Comparison of ENCODE assay signal across 15 cellular contexts in the genomic region with DNA sequence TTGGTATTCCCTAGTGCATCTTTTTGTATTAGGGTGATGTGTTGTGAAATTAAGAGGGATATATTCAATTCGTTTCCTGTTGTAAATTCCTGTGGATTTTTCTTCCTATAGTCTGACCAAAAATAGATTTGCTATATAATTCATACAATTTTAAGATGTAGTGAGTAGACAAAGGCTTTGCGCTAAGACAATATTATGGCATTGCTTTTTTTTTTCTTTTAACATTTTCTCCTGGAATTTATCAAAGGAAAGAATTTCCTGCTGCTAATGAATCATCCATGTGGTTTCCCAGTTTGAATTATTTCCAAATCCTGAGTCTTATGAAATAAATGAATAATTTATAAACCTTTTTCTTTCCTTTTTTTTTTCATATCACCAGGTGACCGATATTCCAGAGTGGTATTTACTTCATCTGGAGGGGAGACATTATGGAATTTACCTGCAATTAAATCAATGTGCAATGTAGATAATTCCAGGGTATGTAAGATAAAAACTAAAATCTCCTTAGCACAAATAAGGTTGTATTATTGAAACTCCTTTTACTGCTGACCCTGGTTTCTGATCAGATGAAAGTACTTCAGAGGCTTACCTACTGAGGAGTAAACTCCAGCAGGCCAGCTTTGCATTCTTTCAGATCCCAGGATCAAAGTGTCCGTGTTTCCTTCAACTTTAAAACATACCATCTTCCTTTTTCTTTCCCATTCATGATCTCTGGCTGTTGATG.
A peak's percentile ranks its signal among the peaks of the same experiment; 100 is the strongest.
DNase-seq lines count a peak whose midpoint lies in the region; ATAC-seq, FAIRE-seq and TF ChIP-seq lines count a peak whose summit lies in the region.
"Had no signal": no experiment of that assay in that cellular context is flagged by ENCODE, and none has a peak within 500 bp of the region (broad histone marks: within the 10 kb centered on the region; RNA-seq: fewer than 3 reads in every experiment).

No MANE protein-coding gene starts in this region.

- H3K4me1 ChIP-seq in A673 (ENCODE audit: insufficient read depth, low read length, poor library complexity, severe bottlenecking): peaks cover 37% of the 10 kb centered on the region

- no peaks in the 10 kb centered on the region for H3K36me3 ChIP-seq in A673 (ENCODE audit: insufficient read depth, low read length, poor library complexity, severe bottlenecking)
- H3K36me3 ChIP-seq: thoracic aorta had no signal

- POLR2A ChIA-PET in A673 (lab: Charles Lee; ENCODE audit: low non-redundant PET): no interaction called here

- no peak for ATAC-seq in HG03196 (IDR thresholded peaks at IDR 0.05; ENCODE audit: unreplicated experiment)

- CTCF ChIA-PET in A673 (lab: Charles Lee): no interaction called here

- H3K9me3 Mint-ChIP-seq in HFFc6: no peaks in the 10 kb centered on the region
- H3K9me3 Mint-ChIP-seq: dendritic cell treated with granulocyte-macrophage colony-stimulating factor and Interleukin-4, amounts not matched to agents 40 ng/mL and 50 ng/mL, for 4 days had no signal

- peak overlapping the region; percentile 14 for H3K27ac ChIP-seq in A673 (ENCODE audit: low read depth, low read length, poor library complexity, severe bottlenecking)
- H3K27ac ChIP-seq: thoracic aorta had no signal

- H3K36me3 Mint-ChIP-seq in HFFc6 (ENCODE audit: low read depth): peaks cover 7% of the 10 kb centered on the region; the same call in 1 of the 2 replicates

- in situ Hi-C loops in astrocyte of the spinal cord (cut with HindIII; ENCODE audit: low sequenced_read_pairs): no loop called here

- H3K4me3 ChIP-seq in A673 (ENCODE audit: low read depth, low read length, poor library complexity, severe bottlenecking) (no peak overlapping the region), astrocyte of the spinal cord (ENCODE audit: low read depth, low read length) (no peak overlapping the region)
- H3K4me3 ChIP-seq: thoracic aorta had no signal

- FAIRE-seq in D721Med (lab: Jason Lieb, UNC): no peak

- H3K27me3 Mint-ChIP-seq in HFFc6 (ENCODE audit: insufficient read depth): no peaks in the 10 kb centered on the region
- H3K27me3 Mint-ChIP-seq: dendritic cell treated with granulocyte-macrophage colony-stimulating factor and Interleukin-4, amounts not matched to agents 40 ng/mL and 50 ng/mL, for 4 days had no signal

- peak overlapping the region; percentile 40; the same call in 1 of the 2 replicates for H3K27ac Mint-ChIP-seq in HFFc6
- H3K27ac Mint-ChIP-seq: dendritic cell treated with granulocyte-macrophage colony-stimulating factor and Interleukin-4, amounts not matched to agents 40 ng/mL and 50 ng/mL, for 4 days had no signal

- no peaks in the 10 kb centered on the region for H3K27me3 ChIP-seq in A673 (replicated peaks; ENCODE audit: insufficient read depth, low read depth, low read length, poor library complexity)

- intact Hi-C loops in A673 (cut with micrococcal nuclease; ENCODE audit: unreplicated experiment): no loop called here

- no peaks in the 10 kb centered on the region for H3K9me3 ChIP-seq in A673 (ENCODE audit: low read depth, low read length, poor library complexity, severe bottlenecking)
- H3K9me3 ChIP-seq: thoracic aorta had no signal

- DNase-seq in A673 (ENCODE audit: low spot score) (peak; percentile 72), HFFc6 (peak; percentile 61), astrocyte of the spinal cord (ENCODE audit: low read depth, low spot score) (peak; percentile 75), kidney glomerular epithelial cell (lab: John Stamatoyannopoulos, UW) (peak; percentile 75), GDM1 (lab: John Stamatoyannopoulos, UW) (no peak), NCI-H1930 (lab: John Stamatoyannopoulos, UW) (no peak), D721Med (ENCODE audit: insufficient read length, low spot score) (no peak)
- DNase-seq: activated CD4-positive, alpha-beta T cell treated with anti-CD3 and anti-CD28 coated beads for 1 hour; activated effector memory CD4-positive, alpha-beta T cell treated with anti-CD3 and anti-CD28 coated beads, Interleukin-2, amount 50 U/mL, for 16 hours; C1 segment of cervical spinal cord; KBM-7; NCI-H2171 treated with DMSO at 0.1 percent for 48 hours had no signal

- BruUV-seq in A673 (replicated peaks; lab: Mats Ljungman, UMichigan): no TSS peak

- H3K4me1 Mint-ChIP-seq in HFFc6 (ENCODE audit: low read depth): peaks cover 31% of the 10 kb centered on the region

- H3K4me3 Mint-ChIP-seq in HFFc6: peak overlapping the region; percentile 27
- H3K4me3 Mint-ChIP-seq: dendritic cell treated with granulocyte-macrophage colony-stimulating factor and Interleukin-4, amounts not matched to agents 40 ng/mL and 50 ng/mL, for 4 days had no signal

- TF ChIP-seq CTCF in A673 (conservative IDR thresholded peaks at IDR 0.05; ENCODE audit: low read depth, low read length): no peak
- no peak for TF ChIP-seq CTCF in HFFc6 (IDR thresholded peaks at IDR 0.05)
- no peak for TF ChIP-seq CTCF in astrocyte of the spinal cord (IDR thresholded peaks at IDR 0.05; ENCODE audit: low read depth, low read length)
- no peak for TF ChIP-seq CTCF in D721Med (IDR thresholded peaks at IDR 0.05; ENCODE audit: insufficient read depth, missing control alignments)

Comparison
In these comparisons a context has a peak if more than half of its experiments do, and no peak if none do; other contexts are left out.
1. DNase-seq: peak in A673 (single experiment), HFFc6 (single experiment), astrocyte of the spinal cord (single experiment) and kidney glomerular epithelial cell (single experiment); none in GDM1 (single experiment), NCI-H1930 (0 of 2) and D721Med (single experiment).